ENCODE assay signal across 1 cellular context in genomic region chr11:62394825-62395538, GRCh38.
TF ChIP-seq lines count a peak whose summit lies in the region.

No MANE protein-coding gene starts in this region.

TF ChIP-seq in IMR-90, 13 proteins besides CTCF, POLR2A, EP300 and RAD21:
- TF ChIP-seq SMC3 (IDR thresholded peaks at IDR 0.05; ENCODE audit: low read depth, low read length) (peak; percentile 82), MAZ (IDR thresholded peaks at IDR 0.05; ENCODE audit: borderline replicate concordance, low read depth, low read length) (peak; percentile 7; the same call in 1 of the 2 replicates), BHLHE40 (IDR thresholded peaks at IDR 0.05; ENCODE audit: low read depth, low read length) (no peak), CHD1 (IDR thresholded peaks at IDR 0.05; ENCODE audit: low read depth, low read length) (no peak), CEBPB (IDR thresholded peaks at IDR 0.05; ENCODE audit: low read depth, low read length) (peak; percentile 65), RCOR1 (IDR thresholded peaks at IDR 0.05; ENCODE audit: insufficient replicate concordance, low read length) (no peak), MXI1 (IDR thresholded peaks at IDR 0.05; ENCODE audit: borderline replicate concordance, low read depth, low read length) (peak; percentile 25; the same call in 1 of the 2 replicates), NFE2L2 (IDR thresholded peaks at IDR 0.05; ENCODE audit: low read depth, low read length) (no peak), FOS (IDR thresholded peaks at IDR 0.05; ENCODE audit: low read depth, low read length) (no peak)
- TF ChIP-seq, protein P1, sequence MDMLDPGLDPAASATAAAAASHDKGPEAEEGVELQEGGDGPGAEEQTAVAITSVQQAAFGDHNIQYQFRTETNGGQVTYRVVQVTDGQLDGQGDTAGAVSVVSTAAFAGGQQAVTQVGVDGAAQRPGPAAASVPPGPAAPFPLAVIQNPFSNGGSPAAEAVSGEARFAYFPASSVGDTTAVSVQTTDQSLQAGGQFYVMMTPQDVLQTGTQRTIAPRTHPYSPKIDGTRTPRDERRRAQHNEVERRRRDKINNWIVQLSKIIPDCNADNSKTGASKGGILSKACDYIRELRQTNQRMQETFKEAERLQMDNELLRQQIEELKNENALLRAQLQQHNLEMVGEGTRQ (IDR thresholded peaks at IDR 0.05; ENCODE audit: low read depth, low read length), result 0 out of 2 replicates have a peak, but pooled peaks have one; percentile 2
- TF ChIP-seq, protein P2, sequence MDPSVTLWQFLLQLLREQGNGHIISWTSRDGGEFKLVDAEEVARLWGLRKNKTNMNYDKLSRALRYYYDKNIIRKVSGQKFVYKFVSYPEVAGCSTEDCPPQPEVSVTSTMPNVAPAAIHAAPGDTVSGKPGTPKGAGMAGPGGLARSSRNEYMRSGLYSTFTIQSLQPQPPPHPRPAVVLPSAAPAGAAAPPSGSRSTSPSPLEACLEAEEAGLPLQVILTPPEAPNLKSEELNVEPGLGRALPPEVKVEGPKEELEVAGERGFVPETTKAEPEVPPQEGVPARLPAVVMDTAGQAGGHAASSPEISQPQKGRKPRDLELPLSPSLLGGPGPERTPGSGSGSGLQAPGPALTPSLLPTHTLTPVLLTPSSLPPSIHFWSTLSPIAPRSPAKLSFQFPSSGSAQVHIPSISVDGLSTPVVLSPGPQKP (IDR thresholded peaks at IDR 0.05; ENCODE audit: borderline replicate concordance, low read depth, low read length), result no peak
